ENCODE assay signal across 16 cellular contexts in the genomic region with DNA sequence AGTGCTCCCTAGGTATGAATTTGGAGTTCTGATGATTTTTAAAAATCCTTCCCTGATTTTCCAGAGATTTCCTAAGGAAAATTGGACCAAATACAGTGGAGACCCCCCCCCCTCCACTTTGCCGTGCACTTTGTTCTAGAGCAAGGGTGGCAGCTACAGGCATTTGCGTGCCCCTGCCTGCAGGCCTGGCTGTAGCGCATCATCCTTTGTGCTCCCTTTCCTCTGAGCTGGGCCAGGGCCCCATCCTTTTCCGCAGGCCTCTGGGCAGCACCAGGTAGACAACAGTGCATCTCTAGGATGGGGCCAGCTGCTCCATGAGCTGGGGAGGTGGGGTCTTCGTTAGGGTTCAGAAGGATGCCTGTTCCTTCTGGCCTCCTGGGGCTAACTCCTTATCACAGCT. TPM values are rescaled to one million over a fixed set of nuclear protein-coding genes. Genes with fewer than 3 reads are reported as not detected.
DNase-seq lines count a peak whose midpoint lies in the region; ATAC-seq and TF ChIP-seq lines count a peak whose summit lies in the region.
"Had no signal": no experiment of that assay in that cellular context is flagged by ENCODE, and none has a peak within 500 bp of the region (broad histone marks: within the 10 kb centered on the region; RNA-seq: fewer than 3 reads in every experiment).

No MANE protein-coding gene starts in this region.

- H4K20me1 ChIP-seq in neural progenitor cell (ENCODE audit: low read depth) = peaks cover 100% of the 10 kb centered on the region

- peaks cover 63% of the 10 kb centered on the region for H3K4me1 Mint-ChIP-seq in neural progenitor cell
- H3K4me1 Mint-ChIP-seq: activated naive CD8-positive, alpha-beta T cell treated with anti-CD3 and anti-CD28 coated beads, Interleukin-2, amount 10 ng/mL, durations not matched to agents 7 days and 5 days had no signal

- H3K27ac Mint-ChIP-seq in neural progenitor cell = no peak overlapping the region
- H3K27ac Mint-ChIP-seq: activated naive CD8-positive, alpha-beta T cell treated with anti-CD3 and anti-CD28 coated beads, Interleukin-2, amount 10 ng/mL, durations not matched to agents 7 days and 5 days had no signal

- no peaks in the 10 kb centered on the region for H3K36me3 Mint-ChIP-seq in neural progenitor cell
- H3K36me3 Mint-ChIP-seq: activated naive CD8-positive, alpha-beta T cell treated with anti-CD3 and anti-CD28 coated beads, Interleukin-2, amount 10 ng/mL, durations not matched to agents 7 days and 5 days had no signal

- no peak overlapping the region for H2AFZ ChIP-seq in neural progenitor cell (replicated peaks)

- intact Hi-C loops in heart left ventricle (cut with DNase I) (loop anchor here in 4 of 10 donors (2.0 to 5.0 kb wide), 2 partner anchors 35 to 38 kb away; no protein-coding TSS in a partner anchor), Right ventricle myocardium superior (cut with DNase I) (loop anchor here (5.0 kb wide), 1 partner anchor 35 kb away; no protein-coding TSS in a partner anchor), vagina (cut with DNase I) (no loop called here)

- H3K9me3 Mint-ChIP-seq in neural progenitor cell = no peaks in the 10 kb centered on the region
- H3K9me3 Mint-ChIP-seq: activated naive CD8-positive, alpha-beta T cell treated with anti-CD3 and anti-CD28 coated beads, Interleukin-2, amount 10 ng/mL, durations not matched to agents 7 days and 5 days had no signal

- no peaks in the 10 kb centered on the region for H3K27me3 ChIP-seq in heart left ventricle
- no peaks in the 10 kb centered on the region for H3K27me3 ChIP-seq in neural progenitor cell
- no peaks in the 10 kb centered on the region for H3K27me3 ChIP-seq in vagina

- H3K36me3 ChIP-seq in heart left ventricle = no peaks in the 10 kb centered on the region
- no peaks in the 10 kb centered on the region for H3K36me3 ChIP-seq in neural progenitor cell
- H3K36me3 ChIP-seq in vagina = no peaks in the 10 kb centered on the region

- peaks cover 13 to 86% (median 64%) of the 10 kb centered on the region in 12 donors for H3K4me1 ChIP-seq in heart left ventricle
- H3K4me1 ChIP-seq in neural progenitor cell = peaks cover 36% of the 10 kb centered on the region
- H3K4me1 ChIP-seq in vagina = peaks cover 45% of the 10 kb centered on the region

- ATAC-seq in heart left ventricle (no peak), Right ventricle myocardium superior (ENCODE audit: poor library complexity) (no peak)

- no peaks in the 10 kb centered on the region for H3K9me3 ChIP-seq in heart left ventricle
- H3K9me3 ChIP-seq in neural progenitor cell (ENCODE audit: low read depth) = no peaks in the 10 kb centered on the region
- no peaks in the 10 kb centered on the region for H3K9me3 ChIP-seq in vagina

- H3K4me2 ChIP-seq in neural progenitor cell = no peak overlapping the region

- peaks cover 9% of the 10 kb centered on the region for H3F3A ChIP-seq in neural progenitor cell (ENCODE audit: low read depth)

- no peak for TF ChIP-seq POLR2A in heart left ventricle (IDR thresholded peaks at IDR 0.05)
- no peak for TF ChIP-seq POLR2A in vagina (IDR thresholded peaks at IDR 0.05)

- H3K4me3 ChIP-seq in heart left ventricle (no peak overlapping the region), coronary artery (no peak overlapping the region), neural progenitor cell (no peak overlapping the region), vagina (no peak overlapping the region)
- H3K4me3 ChIP-seq: SK-N-MC had no signal

- peaks cover 7% of the 10 kb centered on the region for H3K27me3 Mint-ChIP-seq in neural progenitor cell (ENCODE audit: insufficient read depth, low read depth)

- DNase-seq in heart left ventricle (no peak), Right ventricle myocardium superior (no peak), coronary artery (ENCODE audit: low spot score) (no peak), neural progenitor cell (ENCODE audit: low spot score) (peak; percentile 42), vagina (ENCODE audit: extremely low spot score in 2 of 2) (no peak), Kasumi-1 (lab: John Stamatoyannopoulos, UW) (no peak), NCI-H524 treated with DMSO at 0.1 percent for 48 hours (lab: John Stamatoyannopoulos, UW) (no peak), AG08395 (ENCODE audit: low spot score) (no peak)
- DNase-seq: ACHN; activated CD4-positive, CD25-positive, alpha-beta regulatory T cell; activated naive CD8-positive, alpha-beta T cell treated with anti-CD3 and anti-CD28 coated beads, Interleukin-2, amount 10 ng/mL, durations not matched to agents 7 days and 5 days; activated T-cell treated with anti-CD3 and anti-CD28 coated beads for 4 hours; KBM-7; NCI-H1417 treated with DMSO at 0.1 percent for 48 hours; NCI-H524 had no signal

- H3K4me3 Mint-ChIP-seq in neural progenitor cell = no peak overlapping the region
- H3K4me3 Mint-ChIP-seq: activated naive CD8-positive, alpha-beta T cell treated with anti-CD3 and anti-CD28 coated beads, Interleukin-2, amount 10 ng/mL, durations not matched to agents 7 days and 5 days had no signal

- WGBS in heart left ventricle, 4 donors = 70 to 77% (median 74%) methylated on average over 5 of the region's 5 CpGs

- H3K27ac ChIP-seq in heart left ventricle (peak overlapping the region in 10 of 12 donors; percentile 39 to 90 (median 66)), coronary artery (peak overlapping the region; percentile 92 to 96), neural progenitor cell (peak overlapping the region; percentile 17), vagina (peak overlapping the region; percentile 80)
- H3K27ac ChIP-seq: SK-N-MC had no signal

- H3K9ac ChIP-seq in neural progenitor cell = no peak overlapping the region

- peaks cover 100% of the 10 kb centered on the region for H3K79me2 ChIP-seq in neural progenitor cell (ENCODE audit: low read depth)

- TF ChIP-seq CTCF in heart left ventricle (IDR thresholded peaks at IDR 0.05) = no peak
- no peak for TF ChIP-seq CTCF in coronary artery (IDR thresholded peaks at IDR 0.05)
- no peak for TF ChIP-seq CTCF in neural progenitor cell (IDR thresholded peaks at IDR 0.05)
- TF ChIP-seq CTCF in vagina (IDR thresholded peaks at IDR 0.05) = no peak

RNA-seq across cellular contexts. Expression of a gene that starts 39.6 kb away (rescaled TPM):
- total RNA-seq in heart left ventricle (10 to 100 TPM; 45.4 to 99.1 (median 63.2) TPM), Right ventricle myocardium superior (56.0 TPM), neural progenitor cell (ENCODE audit: low replicate concordance) (76.3 and 84.7 TPM in 2 replicates), vagina (142 TPM)
- 10 to 100 TPM; 35.2 to 50.9 TPM for polyA plus RNA-seq in heart left ventricle

Comparison
In these comparisons a context has a peak if more than half of its experiments do, and no peak if none do; other contexts are left out.
1. H3K27ac ChIP-seq: peak in every context shown above with its lines; median percentile 94 in coronary artery; 80 in vagina; 66 in heart left ventricle; 17 in neural progenitor cell.